Comparison of ENCODE assay signal across 31 cellular contexts in the genomic region with DNA sequence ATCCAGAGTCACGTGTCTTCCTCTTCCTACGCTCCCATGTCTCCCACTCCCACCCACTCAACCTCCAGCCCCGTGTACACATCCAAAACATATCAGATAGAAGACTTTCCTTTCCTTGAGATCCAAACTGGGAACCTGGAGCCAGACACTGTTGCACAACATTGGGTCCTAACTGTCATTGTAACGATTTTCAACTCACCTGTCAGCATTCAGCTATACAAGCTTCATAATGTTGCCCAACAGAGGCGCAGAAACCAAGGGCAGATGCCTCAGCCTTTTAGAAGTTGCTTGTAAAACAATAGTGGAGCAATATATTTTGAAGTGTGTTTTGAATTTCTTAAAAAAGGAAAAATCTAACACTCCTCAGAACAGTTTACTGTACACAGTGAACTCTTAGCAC.
"Had no signal": no experiment of that assay in that cellular context is flagged by ENCODE, and none has a peak within 500 bp of the region (broad histone marks: within the 10 kb centered on the region; RNA-seq: fewer than 3 reads in every experiment).

No MANE protein-coding gene starts in this region.

- H3K27ac Mint-ChIP-seq: activated B cell treated with CpG ODN at 0.5 μM for 24 hours; activated CD8-positive, alpha-beta T cell treated with anti-CD3 and anti-CD28 coated beads for 36 hours; activated naive CD4-positive, alpha-beta T cell treated with anti-CD3 and anti-CD28 coated beads, Interleukin-2, amount 10 ng/mL, durations not matched to agents 7 days and 5 days; activated naive CD8-positive, alpha-beta T cell treated with anti-CD3 and anti-CD28 coated beads, Interleukin-2, amount 10 ng/mL, durations not matched to agents 7 days and 5 days; activated T-helper 2 cell treated with anti-CD3 and anti-CD28 coated beads, Interferon-gamma antibody, Interleukin-2, Interleukin-4, amounts not matched to agents 10 μg/mL and 5 μg/mL and 100 μg/mL, durations not matched to agents 14 hours and 24 hours and 36 hours; brain; endodermal cell; T-helper 17 cell; T-helper 2 cell treated with Interferon-gamma antibody and Interleukin-4, amounts not matched to agents 5 μg/mL and 100 μg/mL, for 36 hours had no signal

- ATAC-seq: activated CD4-positive, CD25-positive, alpha-beta regulatory T cell treated with anti-CD3 and anti-CD28 coated beads, Interleukin-2, amount 50 U/mL, for 24 hours; activated CD8-positive, alpha-beta T cell treated with anti-CD3 and anti-CD28 coated beads for 36 hours; activated naive CD4-positive, alpha-beta T cell treated with anti-CD3 and anti-CD28 coated beads, Interleukin-2, amount 50 U/mL, for 72 hours; activated T-cell treated with anti-CD3 and anti-CD28 coated beads, Interleukin-2, amount 50 U/mL, for 4 hours; esophagus mucosa; T-helper 17 cell had no signal

- H3K4me3 ChIP-seq: ascending aorta, breast epithelium, cardiac muscle cell, colonic mucosa had no signal

- H3K9me3 Mint-ChIP-seq: activated B cell treated with CpG ODN at 0.5 μM for 24 hours; activated CD8-positive, alpha-beta T cell treated with anti-CD3 and anti-CD28 coated beads for 36 hours; activated naive CD4-positive, alpha-beta T cell treated with anti-CD3 and anti-CD28 coated beads, Interleukin-2, amount 10 ng/mL, durations not matched to agents 7 days and 5 days; activated naive CD4-positive, alpha-beta T cell treated with anti-CD3 and anti-CD28 coated beads, Interleukin-2, amount 50 U/mL, for 72 hours; activated naive CD8-positive, alpha-beta T cell treated with anti-CD3 and anti-CD28 coated beads, Interleukin-2, amount 10 ng/mL, durations not matched to agents 7 days and 5 days; activated T-cell treated with anti-CD3 and anti-CD28 coated beads, Interleukin-2, amount 50 U/mL, for 4 hours; activated T-helper 2 cell treated with anti-CD3 and anti-CD28 coated beads, Interferon-gamma antibody, Interleukin-2, Interleukin-4, amounts not matched to agents 10 μg/mL and 5 μg/mL and 100 μg/mL, durations not matched to agents 14 hours and 24 hours and 36 hours; brain; endodermal cell; T-helper 2 cell treated with Interferon-gamma antibody and Interleukin-4, amounts not matched to agents 5 μg/mL and 100 μg/mL, for 36 hours had no signal

- H3K27ac ChIP-seq: ascending aorta, breast epithelium, cardiac muscle cell, colonic mucosa, WERI-Rb-1 had no signal

- H3K4me3 Mint-ChIP-seq: activated B cell treated with CpG ODN at 0.5 μM for 24 hours; activated CD8-positive, alpha-beta T cell treated with anti-CD3 and anti-CD28 coated beads for 36 hours; activated naive CD4-positive, alpha-beta T cell treated with anti-CD3 and anti-CD28 coated beads, Interleukin-2, amount 10 ng/mL, durations not matched to agents 7 days and 5 days; activated naive CD8-positive, alpha-beta T cell treated with anti-CD3 and anti-CD28 coated beads, Interleukin-2, amount 10 ng/mL, durations not matched to agents 7 days and 5 days; activated T-cell treated with anti-CD3 and anti-CD28 coated beads, Interleukin-2, amount 50 U/mL, for 4 hours; brain; endodermal cell; T-helper 17 cell; T-helper 2 cell treated with Interferon-gamma antibody and Interleukin-4, amounts not matched to agents 5 μg/mL and 100 μg/mL, for 36 hours had no signal

- H3K4me1 Mint-ChIP-seq: activated B cell treated with CpG ODN at 0.5 μM for 24 hours; activated naive CD4-positive, alpha-beta T cell treated with anti-CD3 and anti-CD28 coated beads, Interleukin-2, amount 10 ng/mL, durations not matched to agents 7 days and 5 days; activated naive CD8-positive, alpha-beta T cell treated with anti-CD3 and anti-CD28 coated beads, Interleukin-2, amount 10 ng/mL, durations not matched to agents 7 days and 5 days; brain; endodermal cell had no signal

- H3K36me3 ChIP-seq: ascending aorta, breast epithelium, cardiac muscle cell, colonic mucosa, WERI-Rb-1 had no signal

- H3K36me3 Mint-ChIP-seq: activated naive CD4-positive, alpha-beta T cell treated with anti-CD3 and anti-CD28 coated beads, Interleukin-2, amount 10 ng/mL, durations not matched to agents 7 days and 5 days; activated naive CD4-positive, alpha-beta T cell treated with anti-CD3 and anti-CD28 coated beads, Interleukin-2, amount 50 U/mL, for 72 hours; activated naive CD8-positive, alpha-beta T cell treated with anti-CD3 and anti-CD28 coated beads, Interleukin-2, amount 10 ng/mL, durations not matched to agents 7 days and 5 days; brain had no signal

- DNase-seq: activated B cell treated with CpG ODN at 0.5 μM for 24 hours; activated CD4-positive, alpha-beta T cell treated with anti-CD3 and anti-CD28 coated beads for 48 hours; activated CD4-positive, alpha-beta T cell treated with anti-CD3 and anti-CD28 coated beads, Interleukin-2, amount 50 U/mL, for 1 hour; activated CD4-positive, alpha-beta T cell treated with anti-CD3 and anti-CD28 coated beads, Interleukin-2, amount 50 U/mL, for 48 hours; activated CD8-positive, alpha-beta memory T cell treated with anti-CD3 and anti-CD28 coated beads for 24 hours; activated CD8-positive, alpha-beta T cell treated with anti-CD3 and anti-CD28 coated beads for 36 hours; activated gamma-delta T cell; activated naive CD4-positive, alpha-beta T cell; activated naive CD4-positive, alpha-beta T cell treated with anti-CD3 and anti-CD28 coated beads, Interleukin-2, amount 10 ng/mL, durations not matched to agents 7 days and 5 days; activated naive CD8-positive, alpha-beta T cell treated with anti-CD3 and anti-CD28 coated beads, Interleukin-2, amount 10 ng/mL, durations not matched to agents 7 days and 5 days; activated T-cell treated with anti-CD3 and anti-CD28 coated beads, Interleukin-2, amount 50 U/mL, for 4 hours; central memory CD4-positive, alpha-beta T cell; cerebellar nuclear complex; colonic mucosa; effector memory CD4-positive, alpha-beta T cell; endodermal cell; foreskin fibroblast; T-helper 1 cell; T-helper 17 cell; T1000; WERI-Rb-1 had no signal

- H3K27me3 ChIP-seq: ascending aorta, breast epithelium, cardiac muscle cell, colonic mucosa had no signal

- H3K9me3 ChIP-seq: ascending aorta, breast epithelium, colonic mucosa had no signal

- FAIRE-seq: frontal cortex had no signal

- H3K4me1 ChIP-seq: ascending aorta, breast epithelium, colonic mucosa had no signal
